1 cellular context compared by ENCODE assay signal in genomic region chr7:151459726-151460473, GRCh38.
A peak's percentile ranks its signal among the peaks of the same experiment; 100 is the strongest.
TF ChIP-seq lines count a peak whose summit lies in the region.

No MANE protein-coding gene starts in this region.

TF ChIP-seq in HepG2, 621 proteins besides CTCF, POLR2A, EP300 and RAD21 (continued from another document and continues in another):
- TF ChIP-seq ZBTB34 (CRISPR knock-in tag; IDR thresholded peaks at IDR 0.05), result no peak
- no peak for TF ChIP-seq MBNL3 (CRISPR knock-in tag; conservative IDR thresholded peaks at IDR 0.05)
- no peak for TF ChIP-seq ZNF367 (CRISPR knock-in tag; IDR thresholded peaks at IDR 0.05; ENCODE audit: borderline replicate concordance)
- TF ChIP-seq ATF1 (CRISPR knock-in tag; IDR thresholded peaks at IDR 0.05), result no peak
- no peak for TF ChIP-seq GMEB1 (CRISPR knock-in tag; IDR thresholded peaks at IDR 0.05; ENCODE audit: borderline replicate concordance)
- TF ChIP-seq HNRNPK (IDR thresholded peaks at IDR 0.05; ENCODE audit: low read depth, low read length, poor library complexity, severe bottlenecking), result no peak
- TF ChIP-seq PRDM10 (CRISPR knock-in tag; IDR thresholded peaks at IDR 0.05; ENCODE audit: low read depth), result 0 out of 2 replicates have a peak, but pooled peaks have one; percentile 30
- TF ChIP-seq ZBED4 (CRISPR knock-in tag; IDR thresholded peaks at IDR 0.05; ENCODE audit: borderline replicate concordance), result no peak
- no peak for TF ChIP-seq ZNF619 (CRISPR knock-in tag; IDR thresholded peaks at IDR 0.05)
- TF ChIP-seq KDM2A (CRISPR knock-in tag; IDR thresholded peaks at IDR 0.05; ENCODE audit: borderline replicate concordance, low read depth), result peak; percentile 18; the same call in 1 of the 2 replicates
- TF ChIP-seq RARA (CRISPR knock-in tag; IDR thresholded peaks at IDR 0.05), result no peak
- no peak for TF ChIP-seq HOXA7 (CRISPR knock-in tag; IDR thresholded peaks at IDR 0.05)
- TF ChIP-seq HDAC2 (CRISPR knock-in tag; IDR thresholded peaks at IDR 0.05), result no peak
- TF ChIP-seq CREBL2 (CRISPR knock-in tag; IDR thresholded peaks at IDR 0.05; ENCODE audit: borderline replicate concordance), result no peak
- no peak for TF ChIP-seq PAXIP1 (CRISPR knock-in tag; conservative IDR thresholded peaks at IDR 0.05)
- TF ChIP-seq SETDB1 (CRISPR knock-in tag; IDR thresholded peaks at IDR 0.05; ENCODE audit: borderline replicate concordance), result no peak
- no peak for TF ChIP-seq RNF219 (CRISPR knock-in tag; IDR thresholded peaks at IDR 0.05)
- TF ChIP-seq FOXP4 (CRISPR knock-in tag; IDR thresholded peaks at IDR 0.05), result no peak
- TF ChIP-seq MTA3 (CRISPR knock-in tag; IDR thresholded peaks at IDR 0.05), result no peak
- TF ChIP-seq ZNF782 (CRISPR knock-in tag; IDR thresholded peaks at IDR 0.05; ENCODE audit: borderline replicate concordance), result no peak
- TF ChIP-seq AKNA (CRISPR knock-in tag; IDR thresholded peaks at IDR 0.05; ENCODE audit: borderline replicate concordance), result no peak
- TF ChIP-seq TEAD3 (CRISPR knock-in tag; optimal IDR thresholded peaks at IDR 0.05; ENCODE audit: borderline replicate concordance), result peak; percentile 53
- TF ChIP-seq STAG1 (CRISPR knock-in tag; IDR thresholded peaks at IDR 0.05), result peak; percentile 31; the same call in 1 of the 2 replicates
- no peak for TF ChIP-seq PATZ1 (CRISPR knock-in tag; IDR thresholded peaks at IDR 0.05)
